15 cellular contexts compared by ENCODE assay signal in the genomic region with DNA sequence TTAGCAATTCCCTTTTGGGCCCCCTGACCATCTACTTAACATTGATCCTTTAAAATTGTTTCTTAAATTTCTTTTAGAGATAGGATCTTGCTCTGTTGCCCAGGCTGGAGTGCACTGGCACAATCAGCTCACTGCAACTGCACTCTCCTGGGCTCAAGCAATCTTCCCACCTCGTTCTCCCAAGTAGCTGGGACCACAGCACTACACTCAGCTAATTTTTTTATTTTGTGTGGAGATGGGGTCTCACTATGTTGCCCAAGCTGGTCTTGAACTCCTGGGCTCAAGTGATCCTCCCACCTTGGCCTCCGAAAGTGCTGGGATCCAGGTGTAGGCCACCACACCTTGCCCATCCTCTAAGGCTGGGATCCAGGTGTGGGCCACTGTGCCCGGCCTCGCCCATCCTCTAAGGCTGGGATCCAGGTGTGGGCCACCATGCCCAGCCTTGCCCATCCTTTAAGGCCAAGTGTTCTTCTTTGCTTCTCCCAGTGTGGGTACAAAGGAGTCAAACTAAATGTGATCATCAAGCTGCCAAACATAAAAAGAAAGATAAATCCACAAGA.
"Had no signal": no experiment of that assay in that cellular context is flagged by ENCODE, and none has a peak within 500 bp of the region (broad histone marks: within the 10 kb centered on the region; RNA-seq: fewer than 3 reads in every experiment).

No MANE protein-coding gene starts in this region.

- DNase-seq: activated naive CD4-positive, alpha-beta T cell; activated T-cell treated with anti-CD3 and anti-CD28 coated beads, Interleukin-2, amount 50 U/mL, for 1 hour; amniotic stem cell; body of pancreas; left ventricle myocardium superior; mesendoderm; ovary; stimulated activated CD4-positive, alpha-beta T cell treated with anti-CD3 and anti-CD28 coated beads, Interleukin-15, amount 100 ng/mL, for 24 hours; stimulated activated CD4-positive, alpha-beta T cell treated with anti-CD3 and anti-CD28 coated beads, Interleukin-4, amount 100 ng/mL, for 24 hours; T-helper 17 cell; tibial artery had no signal

- H3K27ac Mint-ChIP-seq: T-helper 17 cell had no signal

- H3K4me3 Mint-ChIP-seq: central memory CD8-positive, alpha-beta T cell; dendritic cell treated with granulocyte-macrophage colony-stimulating factor and Interleukin-4, amounts not matched to agents 40 ng/mL and 50 ng/mL, for 4 days; neural crest cell; T-helper 17 cell had no signal

- H3K9me3 Mint-ChIP-seq: central memory CD8-positive, alpha-beta T cell; dendritic cell treated with granulocyte-macrophage colony-stimulating factor and Interleukin-4, amounts not matched to agents 40 ng/mL and 50 ng/mL, for 4 days had no signal

- H3K4me1 Mint-ChIP-seq: central memory CD8-positive, alpha-beta T cell; neural crest cell had no signal

- H3K27me3 Mint-ChIP-seq: central memory CD8-positive, alpha-beta T cell; dendritic cell treated with granulocyte-macrophage colony-stimulating factor and Interleukin-4, amounts not matched to agents 40 ng/mL and 50 ng/mL, for 4 days; T-helper 17 cell had no signal

- ATAC-seq: body of pancreas, left ventricle myocardium superior, SK-N-SH treated with all-trans-retinoic acid at 6 μM for 48 hours, T-helper 17 cell had no signal
